ENCODE assay signal across 3 cellular contexts in genomic region chrX:39757971-39758370, GRCh38.
TF ChIP-seq lines count a peak whose summit lies in the region.

No MANE protein-coding gene starts in this region.

TF ChIP-seq in SK-N-SH treated with all-trans-retinoic acid at 6 μM for 48 hours, 23 proteins besides CTCF, POLR2A, EP300 and RAD21 (continued from another document and continues in another):
- no peak for TF ChIP-seq TSHZ2 (CRISPR knock-in tag; IDR thresholded peaks at IDR 0.05)
- TF ChIP-seq OSR1 (CRISPR knock-in tag; IDR thresholded peaks at IDR 0.05) = no peak
- TF ChIP-seq GLIS3 (CRISPR knock-in tag; IDR thresholded peaks at IDR 0.05) = no peak
- TF ChIP-seq PPARA (CRISPR knock-in tag; IDR thresholded peaks at IDR 0.05; ENCODE audit: borderline replicate concordance) = no peak
- no peak for TF ChIP-seq CREB5 (CRISPR knock-in tag; IDR thresholded peaks at IDR 0.05; ENCODE audit: low read depth)
- no peak for TF ChIP-seq POU6F1 (CRISPR knock-in tag; IDR thresholded peaks at IDR 0.05; ENCODE audit: borderline replicate concordance, low read depth)
- no peak for TF ChIP-seq ISL1 (CRISPR knock-in tag; IDR thresholded peaks at IDR 0.05)
- TF ChIP-seq CSDC2 (CRISPR knock-in tag; IDR thresholded peaks at IDR 0.05) = no peak

TF ChIP-seq in SK-N-SH, 30 proteins besides CTCF, POLR2A, EP300 and RAD21 (continued from another document):
- no peak for TF ChIP-seq USF1 (IDR thresholded peaks at IDR 0.05; ENCODE audit: borderline replicate concordance, low read depth)
- no peak for TF ChIP-seq MEF2A (IDR thresholded peaks at IDR 0.05; ENCODE audit: borderline replicate concordance, low read depth)
- no peak for TF ChIP-seq TCF12 (IDR thresholded peaks at IDR 0.05)
- TF ChIP-seq USF2 (IDR thresholded peaks at IDR 0.05; ENCODE audit: borderline replicate concordance, low read depth, low read length) = no peak
- no peak for TF ChIP-seq FOXJ3 (CRISPR knock-in tag; IDR thresholded peaks at IDR 0.05)
- no peak for TF ChIP-seq FOXM1 (IDR thresholded peaks at IDR 0.05; ENCODE audit: low read depth)
- TF ChIP-seq PBX3 (IDR thresholded peaks at IDR 0.05) = no peak

TF ChIP-seq in GM23338, 12 proteins besides CTCF, POLR2A, EP300 and RAD21 (continued from another document):
- no peak for TF ChIP-seq REST (IDR thresholded peaks at IDR 0.05; ENCODE audit: unreplicated experiment)
- TF ChIP-seq ZNF331 (CRISPR knock-in tag; IDR thresholded peaks at IDR 0.05; ENCODE audit: low read depth) = no peak
- no peak for TF ChIP-seq STAT1 (IDR thresholded peaks at IDR 0.05; ENCODE audit: unreplicated experiment)
- no peak for TF ChIP-seq CREB1 (CRISPR knock-in tag; IDR thresholded peaks at IDR 0.05; ENCODE audit: low read depth)
- TF ChIP-seq ZNF462 (CRISPR knock-in tag; IDR thresholded peaks at IDR 0.05) = no peak
- no peak for TF ChIP-seq EZH2phosphoT487 (IDR thresholded peaks at IDR 0.05; ENCODE audit: unreplicated experiment)
- no peak for TF ChIP-seq EZH2 (IDR thresholded peaks at IDR 0.05; ENCODE audit: low read depth, unreplicated experiment)
- no peak for TF ChIP-seq JUNB (IDR thresholded peaks at IDR 0.05; ENCODE audit: unreplicated experiment)
- no peak for TF ChIP-seq NANOG (IDR thresholded peaks at IDR 0.05; ENCODE audit: borderline replicate concordance)
- no peak for TF ChIP-seq POLR2AphosphoS5 (IDR thresholded peaks at IDR 0.05; ENCODE audit: low read depth)
- no peak for TF ChIP-seq ZNF114 (CRISPR knock-in tag; IDR thresholded peaks at IDR 0.05)
